ENCODE assay signal across 8 cellular contexts in genomic region chr10:63630085-63630927, GRCh38.
A peak's percentile ranks its signal among the peaks of the same experiment; 100 is the strongest.
DNase-seq lines count a peak whose midpoint lies in the region; ATAC-seq and TF ChIP-seq lines count a peak whose summit lies in the region.

No MANE protein-coding gene starts in this region.

- peaks cover 29% of the 10 kb centered on the region for H3K4me1 Mint-ChIP-seq in neural crest cell
- peaks cover 40% of the 10 kb centered on the region for H3K4me1 Mint-ChIP-seq in stimulated activated naive CD8-positive, alpha-beta T cell treated with anti-CD3 and anti-CD28 coated beads, Interleukin-15, amount 100 ng/mL, for 72 hours

- peak; percentile 49 for ATAC-seq in GM21786 (IDR thresholded peaks at IDR 0.05; ENCODE audit: unreplicated experiment)
- peak; percentile 77 for ATAC-seq in stimulated activated naive CD8-positive, alpha-beta T cell treated with anti-CD3 and anti-CD28 coated beads, Interleukin-15, amount 100 ng/mL, for 72 hours

- TF ChIP-seq CTCF in RWPE1 (conservative IDR thresholded peaks at IDR 0.05; ENCODE audit: low read depth): no peak
- TF ChIP-seq CTCF in fibroblast of villous mesenchyme (IDR thresholded peaks at IDR 0.05; ENCODE audit: insufficient read depth, low read depth, low read length): no peak
- no peak for TF ChIP-seq CTCF in neural crest cell (conservative IDR thresholded peaks at IDR 0.05)

- peak overlapping the region; percentile 100 for H3K27ac ChIP-seq in RWPE1

- no peaks in the 10 kb centered on the region for H3K9me3 Mint-ChIP-seq in neural crest cell
- no peaks in the 10 kb centered on the region for H3K9me3 Mint-ChIP-seq in stimulated activated naive CD8-positive, alpha-beta T cell treated with anti-CD3 and anti-CD28 coated beads, Interleukin-15, amount 100 ng/mL, for 72 hours

- H3K36me3 Mint-ChIP-seq in neural crest cell (ENCODE audit: low read depth): no peaks in the 10 kb centered on the region

- CTCF ChIA-PET in RWPE1 (lab: Yijun Ruan, JAX): interaction anchor here (0.6 to 1.7 kb wide), 7 partner anchors 90 to 464 kb away, joined by 3 to 8 read pairs (median 4); no protein-coding TSS in a partner anchor

- H3K27ac Mint-ChIP-seq in neural crest cell (ENCODE audit: unreplicated experiment): peak overlapping the region; percentile 95
- peak overlapping the region; percentile 84 to 91 for H3K27ac Mint-ChIP-seq in stimulated activated naive CD8-positive, alpha-beta T cell treated with anti-CD3 and anti-CD28 coated beads, Interleukin-15, amount 100 ng/mL, for 72 hours

- H3K27me3 Mint-ChIP-seq in neural crest cell (ENCODE audit: low read depth): no peaks in the 10 kb centered on the region
- H3K27me3 Mint-ChIP-seq in stimulated activated naive CD8-positive, alpha-beta T cell treated with anti-CD3 and anti-CD28 coated beads, Interleukin-15, amount 100 ng/mL, for 72 hours: no peaks in the 10 kb centered on the region

- DNase-seq in Daoy (ENCODE audit: low read depth): peak; percentile 89
- peak; percentile 77 for DNase-seq in KG1 (lab: John Stamatoyannopoulos, UW)
- peak; percentile 88 for DNase-seq in RWPE1 (ENCODE audit: low spot score)
- peak; percentile 91 for DNase-seq in activated effector memory CD4-positive, alpha-beta T cell treated with anti-CD3 and anti-CD28 coated beads, Interleukin-2, amount 50 U/mL, for 16 hours
- DNase-seq in fibroblast of villous mesenchyme (ENCODE audit: low read depth): peak; percentile 99
- peak; percentile 71 for DNase-seq in neural crest cell (ENCODE audit: low read depth, low spot score)
- DNase-seq in stimulated activated naive CD8-positive, alpha-beta T cell treated with anti-CD3 and anti-CD28 coated beads, Interleukin-15, amount 100 ng/mL, for 72 hours: peak; percentile 78 to 83

- H3K4me3 Mint-ChIP-seq in neural crest cell: peak overlapping the region; percentile 95
- H3K4me3 Mint-ChIP-seq in stimulated activated naive CD8-positive, alpha-beta T cell treated with anti-CD3 and anti-CD28 coated beads, Interleukin-15, amount 100 ng/mL, for 72 hours: peak overlapping the region; percentile 95 to 96

- H3K4me3 ChIP-seq in fibroblast of villous mesenchyme (ENCODE audit: low read depth, low read length): peak overlapping the region; percentile 72

- POLR2A ChIA-PET in RWPE1 (lab: Yijun Ruan, JAX; ENCODE audit: low non-redundant PET): interaction anchor here (0.6 to 1.0 kb wide), 4 partner anchors 88 to 404 kb away, joined by 3 to 8 read pairs (median 4); no protein-coding TSS in a partner anchor

Comparison
In these comparisons a context has a peak if more than half of its experiments do, and no peak if none do; other contexts are left out.
1. Peak in every context shown above with its lines: DNase-seq, ATAC-seq, H3K4me3 ChIP-seq and H3K27ac ChIP-seq.